8 cellular contexts compared by ENCODE assay signal in genomic region chr20:49276895-49277785, GRCh38. TPM values are rescaled to one million over a fixed set of nuclear protein-coding genes. Genes with fewer than 3 reads are reported as not detected.
A peak's percentile ranks its signal among the peaks of the same experiment; 100 is the strongest.
DNase-seq lines count a peak whose midpoint lies in the region; ATAC-seq and TF ChIP-seq lines count a peak whose summit lies in the region.

No MANE protein-coding gene starts in this region.

- no peaks in the 10 kb centered on the region for H3K9me3 ChIP-seq in colonic mucosa

- peaks cover 20% of the 10 kb centered on the region for H3K36me3 ChIP-seq in colonic mucosa

- peaks cover 40% of the 10 kb centered on the region for H3K9me3 Mint-ChIP-seq in HFFc6
- H3K9me3 Mint-ChIP-seq in memory B cell = peaks cover 6% of the 10 kb centered on the region

- ATAC-seq in memory B cell (ENCODE audit: low read depth) (no peak), HG03139 (IDR thresholded peaks at IDR 0.05; ENCODE audit: unreplicated experiment) (no peak)

- H3K4me1 Mint-ChIP-seq in HFFc6 (ENCODE audit: low read depth) (peaks cover 46% of the 10 kb centered on the region), memory B cell (peaks cover 44% of the 10 kb centered on the region)

- H3K36me3 Mint-ChIP-seq in HFFc6 (ENCODE audit: low read depth) (peaks cover 48% of the 10 kb centered on the region), memory B cell (peaks cover 35% of the 10 kb centered on the region)

- H3K27me3 ChIP-seq in colonic mucosa = no peaks in the 10 kb centered on the region

- H3K4me3 Mint-ChIP-seq in HFFc6 = peak overlapping the region; percentile 100
- peak overlapping the region; percentile 98 for H3K4me3 Mint-ChIP-seq in memory B cell

- H3K9ac ChIP-seq in colonic mucosa (ENCODE audit: low read depth in 2 of 2, low read length in 2 of 2) = peak overlapping the region; percentile 96 to 99

- intact Hi-C loops in colonic mucosa (cut with DNase I) = no loop called here

- no peak for TF ChIP-seq CTCF in HFFc6 (IDR thresholded peaks at IDR 0.05)
- TF ChIP-seq CTCF in WI38 (IDR thresholded peaks at IDR 0.05; ENCODE audit: low read depth, low read length) = no peak
- no peak for TF ChIP-seq CTCF in colonic mucosa (IDR thresholded peaks at IDR 0.05)

- peaks cover 9% of the 10 kb centered on the region for H3K4me1 ChIP-seq in colonic mucosa

- peak overlapping the region; percentile 90 for H3K27ac ChIP-seq in colonic mucosa

- peaks cover 34% of the 10 kb centered on the region for H3K27me3 Mint-ChIP-seq in HFFc6 (ENCODE audit: insufficient read depth)
- H3K27me3 Mint-ChIP-seq in memory B cell = no peaks in the 10 kb centered on the region

- DNase-seq in HFFc6 (no peak), colonic mucosa (peak; percentile 50), memory B cell (ENCODE audit: low spot score in 2 of 2) (no peak), D341Med (ENCODE audit: low spot score) (no peak), HPDE6-E6E7 (ENCODE audit: extremely low spot score) (no peak)
- peak; percentile 8 to 13 for DNase-seq in stimulated activated CD8-positive, alpha-beta memory T cell treated with anti-CD3 and anti-CD28 coated beads, Interleukin-7, amount 100 ng/mL, for 1 hour (ENCODE audit: low read depth in 2 of 2)

- peak overlapping the region; percentile 75 for H3K4me3 ChIP-seq in WI38 (ENCODE audit: low read depth, low read length)
- peak overlapping the region; percentile 46 for H3K4me3 ChIP-seq in colonic mucosa

- peak overlapping the region; percentile 99 for H3K27ac Mint-ChIP-seq in HFFc6
- H3K27ac Mint-ChIP-seq in memory B cell = peak overlapping the region; percentile 97

RNA-seq across cellular contexts. Expression of gene ZNFX1, which starts 0.7 kb away (rescaled TPM):
- 10 to 100 TPM; 36.1 to 41.0 (median 38.7) TPM for total RNA-seq in HFFc6 (2021; fragmentation: NEBNext Ultra II Directional; extraction: Animal tissue kit (Norgen Biotek cat#: 25700))
- 10 to 100 TPM; 22.7 to 26.7 TPM for total RNA-seq in colonic mucosa

RNA-seq across cellular contexts. Expression of gene DDX27, which starts 57.9 kb away (rescaled TPM):
- 10 to 100 TPM; 26.8 to 32.2 (median 30.5) TPM for total RNA-seq in HFFc6 (2021; fragmentation: NEBNext Ultra II Directional; extraction: Animal tissue kit (Norgen Biotek cat#: 25700))
- total RNA-seq in colonic mucosa = 10 to 100 TPM; 26.3 to 44.5 TPM

Comparison
In these comparisons a context has a peak if more than half of its experiments do, and no peak if none do; other contexts are left out.
1. DNase-seq: peak in colonic mucosa (single experiment) and stimulated activated CD8-positive, alpha-beta memory T cell treated with anti-CD3 and anti-CD28 coated beads, Interleukin-7, amount 100 ng/mL, for 1 hour (2 of 2); none in HFFc6 (single experiment), memory B cell (0 of 2), D341Med (single experiment) and HPDE6-E6E7 (single experiment).